ENCODE assay signal across 1 cellular context in the genomic region with DNA sequence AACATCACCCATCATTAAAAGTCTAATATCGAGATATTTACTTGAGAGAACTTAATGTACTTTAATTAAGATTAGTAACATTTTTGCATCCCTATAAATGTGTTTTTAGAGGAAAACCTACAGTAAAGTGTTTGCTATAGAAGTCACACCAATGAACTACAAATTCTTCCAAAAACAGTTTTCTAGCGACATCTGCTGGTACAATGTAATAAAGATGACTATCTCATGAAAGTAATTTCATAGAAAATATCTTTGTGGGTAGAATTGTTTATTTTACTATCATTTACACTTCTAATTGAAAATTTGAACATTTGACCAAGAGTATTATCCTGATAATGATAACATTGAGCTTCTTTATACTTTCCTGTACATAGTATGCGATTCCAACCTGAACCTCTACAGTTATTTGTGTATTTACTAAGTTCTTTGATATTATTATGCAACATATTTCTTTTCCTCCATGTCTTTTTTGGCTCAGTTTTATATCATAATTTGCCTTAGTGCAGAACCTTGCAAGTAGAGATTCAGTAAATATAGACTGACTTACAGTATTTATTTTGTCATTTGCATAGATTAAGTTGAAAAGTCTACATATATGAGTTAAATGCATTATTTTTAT.
TF ChIP-seq lines count a peak whose summit lies in the region.

No MANE protein-coding gene starts in this region.

TF ChIP-seq in liver, 16 proteins besides CTCF, POLR2A, EP300 and RAD21 (continued from another document):
- TF ChIP-seq FOXA2 (IDR thresholded peaks at IDR 0.05) = no peak
- TF ChIP-seq, protein P1, sequence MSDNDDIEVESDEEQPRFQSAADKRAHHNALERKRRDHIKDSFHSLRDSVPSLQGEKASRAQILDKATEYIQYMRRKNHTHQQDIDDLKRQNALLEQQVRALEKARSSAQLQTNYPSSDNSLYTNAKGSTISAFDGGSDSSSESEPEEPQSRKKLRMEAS (IDR thresholded peaks at IDR 0.05) = no peak
- TF ChIP-seq RXRA (IDR thresholded peaks at IDR 0.05) = no peak
- no peak for TF ChIP-seq HNF4G (IDR thresholded peaks at IDR 0.05)
- TF ChIP-seq, protein P2, sequence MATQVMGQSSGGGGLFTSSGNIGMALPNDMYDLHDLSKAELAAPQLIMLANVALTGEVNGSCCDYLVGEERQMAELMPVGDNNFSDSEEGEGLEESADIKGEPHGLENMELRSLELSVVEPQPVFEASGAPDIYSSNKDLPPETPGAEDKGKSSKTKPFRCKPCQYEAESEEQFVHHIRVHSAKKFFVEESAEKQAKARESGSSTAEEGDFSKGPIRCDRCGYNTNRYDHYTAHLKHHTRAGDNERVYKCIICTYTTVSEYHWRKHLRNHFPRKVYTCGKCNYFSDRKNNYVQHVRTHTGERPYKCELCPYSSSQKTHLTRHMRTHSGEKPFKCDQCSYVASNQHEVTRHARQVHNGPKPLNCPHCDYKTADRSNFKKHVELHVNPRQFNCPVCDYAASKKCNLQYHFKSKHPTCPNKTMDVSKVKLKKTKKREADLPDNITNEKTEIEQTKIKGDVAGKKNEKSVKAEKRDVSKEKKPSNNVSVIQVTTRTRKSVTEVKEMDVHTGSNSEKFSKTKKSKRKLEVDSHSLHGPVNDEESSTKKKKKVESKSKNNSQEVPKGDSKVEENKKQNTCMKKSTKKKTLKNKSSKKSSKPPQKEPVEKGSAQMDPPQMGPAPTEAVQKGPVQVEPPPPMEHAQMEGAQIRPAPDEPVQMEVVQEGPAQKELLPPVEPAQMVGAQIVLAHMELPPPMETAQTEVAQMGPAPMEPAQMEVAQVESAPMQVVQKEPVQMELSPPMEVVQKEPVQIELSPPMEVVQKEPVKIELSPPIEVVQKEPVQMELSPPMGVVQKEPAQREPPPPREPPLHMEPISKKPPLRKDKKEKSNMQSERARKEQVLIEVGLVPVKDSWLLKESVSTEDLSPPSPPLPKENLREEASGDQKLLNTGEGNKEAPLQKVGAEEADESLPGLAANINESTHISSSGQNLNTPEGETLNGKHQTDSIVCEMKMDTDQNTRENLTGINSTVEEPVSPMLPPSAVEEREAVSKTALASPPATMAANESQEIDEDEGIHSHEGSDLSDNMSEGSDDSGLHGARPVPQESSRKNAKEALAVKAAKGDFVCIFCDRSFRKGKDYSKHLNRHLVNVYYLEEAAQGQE (IDR thresholded peaks at IDR 0.05) = no peak
- no peak for TF ChIP-seq YY1 (IDR thresholded peaks at IDR 0.05)
- no peak for TF ChIP-seq FOXA1 (IDR thresholded peaks at IDR 0.05)
- no peak for TF ChIP-seq JUND (IDR thresholded peaks at IDR 0.05)
